In genomic region chr20:61909028-61909427, GRCh38 we compare ENCODE assay signal across 17 cellular contexts.
DNase-seq lines count a peak whose midpoint lies in the region; ATAC-seq, FAIRE-seq and TF ChIP-seq lines count a peak whose summit lies in the region.
"Had no signal": no experiment of that assay in that cellular context is flagged by ENCODE, and none has a peak within 500 bp of the region (broad histone marks: within the 10 kb centered on the region; RNA-seq: fewer than 3 reads in every experiment).

No MANE protein-coding gene starts in this region.

- TF ChIP-seq CTCF in kidney (IDR thresholded peaks at IDR 0.05; ENCODE audit: borderline replicate concordance, extremely low read depth, insufficient read depth), result no peak
- no peak for TF ChIP-seq CTCF in spleen (IDR thresholded peaks at IDR 0.05 in 8 of 11, conservative IDR thresholded peaks at IDR 0.05 in 3 of 11)

- H3K36me3 ChIP-seq in BLaER1 treated with 17β-estradiol and CSF1 and Interleukin-3, amounts not matched to agents 10 nM and 100 nM, result peaks cover 0 to 3% (median 0%) of the 10 kb centered on the region in 11 experiments; a peak in 4 of 22 replicates
- H3K36me3 ChIP-seq in kidney (ENCODE audit: control insufficient read depth in 1 of 2, insufficient read depth in 2 of 2, low read length in 2 of 2) (no peaks in the 10 kb centered on the region), spleen (no peaks in the 10 kb centered on the region)
- H3K36me3 ChIP-seq: HAP-1 had no signal

- peaks cover 0 to 7% (median 0%) of the 10 kb centered on the region in 11 experiments; a peak in 1 of 22 replicates for H3K27me3 ChIP-seq in BLaER1 treated with 17β-estradiol and CSF1 and Interleukin-3, amounts not matched to agents 10 nM and 100 nM
- no peaks in the 10 kb centered on the region for H3K27me3 ChIP-seq in spleen (replicated peaks in 1 of 7)

- H3K4me1 ChIP-seq in BLaER1 treated with 17β-estradiol and CSF1 and Interleukin-3, amounts not matched to agents 10 nM and 100 nM, result peaks cover 21 to 42% (median 37%) of the 10 kb centered on the region in 10 experiments
- H3K4me1 ChIP-seq in kidney (ENCODE audit: control insufficient read depth in 1 of 2, insufficient read depth in 1 of 2, low read depth in 1 of 2, low read length in 2 of 2), result no peaks in the 10 kb centered on the region
- peaks cover 0 to 15% (median 0%) of the 10 kb centered on the region in 6 donors for H3K4me1 ChIP-seq in spleen
- H3K4me1 ChIP-seq: HAP-1 had no signal

- WGBS in spleen, 5 donors, result 83 to 87% (median 85%) methylated on average over 6 to 9 of the region's 9 CpGs

- no peak for DNase-seq in HTR-8/SVneo (ENCODE audit: insufficient read length, low spot score)
- peak; percentile 46 for DNase-seq in kidney
- DNase-seq in spleen, result peak; percentile 61
- no peak for DNase-seq in DMS79 treated with DMSO at 0.1 percent for 48 hours (lab: John Stamatoyannopoulos, UW)
- no peak for DNase-seq in SIG-M5 (lab: John Stamatoyannopoulos, UW)
- DNase-seq: CD4-positive, alpha-beta T cell; CD8-positive, alpha-beta memory T cell; DMS 273 treated with DMSO at 0.1 percent for 48 hours; DMS79; GF-D8; HFFc6 had no signal

- peaks cover 7 to 15% (median 10%) of the 10 kb centered on the region in 11 experiments; a peak in 20 of 22 replicates for H3K9me3 ChIP-seq in BLaER1 treated with 17β-estradiol and CSF1 and Interleukin-3, amounts not matched to agents 10 nM and 100 nM (replicated peaks in 1 of 11)
- peaks cover 2 to 12% of the 10 kb centered on the region in 2 donors for H3K9me3 ChIP-seq in kidney (ENCODE audit: control insufficient read depth in 1 of 2, low read length in 2 of 2)
- peaks cover 0 to 12% (median 7%) of the 10 kb centered on the region in 8 donors for H3K9me3 ChIP-seq in spleen
- H3K9me3 ChIP-seq: HAP-1 had no signal

- intact Hi-C loops in kidney (cut with DNase I) (no loop called here), spleen (cut with DNase I; ENCODE audit: low total_unique reads) (no loop called here)

- TF ChIP-seq POLR2A in spleen (IDR thresholded peaks at IDR 0.05), result no peak

- H3K27ac ChIP-seq in BLaER1 treated with 17β-estradiol and CSF1 and Interleukin-3, amounts not matched to agents 10 nM and 100 nM, result no peak overlapping the region
- no peak overlapping the region for H3K27ac ChIP-seq in kidney (ENCODE audit: low read depth in 2 of 2, low read length in 2 of 2)
- no peak overlapping the region for H3K27ac ChIP-seq in spleen

- peaks cover 0 to 28% (median 9%) of the 10 kb centered on the region in 11 experiments; a peak in 14 of 22 replicates for H4K20me1 ChIP-seq in BLaER1 treated with 17β-estradiol and CSF1 and Interleukin-3, amounts not matched to agents 10 nM and 100 nM

- ATAC-seq in GM21526 (IDR thresholded peaks at IDR 0.05; ENCODE audit: low FRiP score, unreplicated experiment), result no peak
- ATAC-seq: GM23338 had no signal

- peak overlapping the region in 8 of 11 experiments; percentile 2 to 60 (median 38); a peak in 13 of 22 replicates for H3K4me2 ChIP-seq in BLaER1 treated with 17β-estradiol and CSF1 and Interleukin-3, amounts not matched to agents 10 nM and 100 nM
- H3K4me2 ChIP-seq: GM23338 had no signal

- no peak overlapping the region for H3K9ac ChIP-seq in BLaER1 treated with 17β-estradiol and CSF1 and Interleukin-3, amounts not matched to agents 10 nM and 100 nM
- H3K9ac ChIP-seq in kidney (ENCODE audit: low read length in 2 of 2), result no peak overlapping the region

- FAIRE-seq in HTR-8/SVneo (lab: Jason Lieb, UNC) (peak; percentile 85), kidney (lab: Jason Lieb, UNC) (no peak)
- FAIRE-seq: D721Med, GM12892 had no signal

- H3K4me3 ChIP-seq in BLaER1 treated with 17β-estradiol and CSF1 and Interleukin-3, amounts not matched to agents 10 nM and 100 nM, result no peak overlapping the region
- H3K4me3 ChIP-seq in kidney (ENCODE audit: low read length in 2 of 2) (no peak overlapping the region), spleen (no peak overlapping the region)
- H3K4me3 ChIP-seq: GM23338, HAP-1 had no signal

Comparison
In these comparisons a context has a peak if more than half of its experiments do, and no peak if none do; other contexts are left out.
1. DNase-seq: peak in kidney (single experiment) and spleen (single experiment); none in HTR-8/SVneo (single experiment), DMS79 treated with DMSO at 0.1 percent for 48 hours (single experiment) and SIG-M5 (single experiment).